9 cellular contexts compared by ENCODE assay signal in the genomic region with DNA sequence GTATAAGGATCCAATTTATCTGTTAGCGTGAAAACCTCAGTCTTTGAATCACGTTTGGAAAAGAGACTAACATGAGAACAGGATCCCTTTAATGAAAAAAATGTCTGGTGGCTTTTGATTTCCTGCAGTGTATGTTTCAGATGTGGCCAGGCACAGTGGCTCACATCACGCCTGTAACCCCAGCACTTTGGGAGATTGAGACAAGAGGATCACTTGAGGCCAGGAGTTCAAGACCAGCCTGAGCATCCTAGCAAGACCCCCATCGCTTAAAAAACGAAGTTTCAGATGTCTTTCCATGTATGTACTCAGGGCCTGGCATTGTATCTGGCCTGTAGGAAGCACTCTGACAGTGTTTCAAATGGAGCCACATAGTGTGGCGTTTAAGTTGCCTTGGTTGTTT.
DNase-seq lines count a peak whose midpoint lies in the region; ATAC-seq lines count a peak whose summit lies in the region.
"Had no signal": no experiment of that assay in that cellular context is flagged by ENCODE, and none has a peak within 500 bp of the region (broad histone marks: within the 10 kb centered on the region; RNA-seq: fewer than 3 reads in every experiment).

No MANE protein-coding gene starts in this region.

- H3K9me3 Mint-ChIP-seq in stimulated activated memory B cell treated with anti-CD40 and anti-IgM and Interleukin-4, amounts not matched to agents 10 μg/mL and 1 μg/mL and 100 μg/mL, for 72 hours = no peaks in the 10 kb centered on the region

- H3K4me1 Mint-ChIP-seq in stimulated activated memory B cell treated with anti-CD40 and anti-IgM and Interleukin-4, amounts not matched to agents 10 μg/mL and 1 μg/mL and 100 μg/mL, for 72 hours = peaks cover 60% of the 10 kb centered on the region

- H3K27me3 ChIP-seq in duodenal mucosa (ENCODE audit: control insufficient read depth in 1 of 2, insufficient read depth in 2 of 2, low read length in 2 of 2) (no peaks in the 10 kb centered on the region), H7 (ENCODE audit: control insufficient read depth, insufficient read depth, low read length) (no peaks in the 10 kb centered on the region)

- ATAC-seq in GM21360 (IDR thresholded peaks at IDR 0.05; ENCODE audit: unreplicated experiment) (peak; percentile 12), HG03460 (IDR thresholded peaks at IDR 0.05; ENCODE audit: unreplicated experiment) (peak; percentile 9)
- no peak for ATAC-seq in stimulated activated memory B cell treated with anti-CD40 and anti-IgM and Interleukin-4, amounts not matched to agents 10 μg/mL and 1 μg/mL and 100 μg/mL, for 72 hours

- H3K4me3 ChIP-seq in duodenal mucosa (ENCODE audit: low read depth in 1 of 2, low read length in 2 of 2) (no peak overlapping the region), H7 (ENCODE audit: insufficient read depth, low read depth, low read length) (no peak overlapping the region)

- no peaks in the 10 kb centered on the region for H3K27me3 Mint-ChIP-seq in stimulated activated memory B cell treated with anti-CD40 and anti-IgM and Interleukin-4, amounts not matched to agents 10 μg/mL and 1 μg/mL and 100 μg/mL, for 72 hours

- no peak overlapping the region for H3K4me3 Mint-ChIP-seq in stimulated activated memory B cell treated with anti-CD40 and anti-IgM and Interleukin-4, amounts not matched to agents 10 μg/mL and 1 μg/mL and 100 μg/mL, for 72 hours

- peaks cover 41% of the 10 kb centered on the region for H3K36me3 Mint-ChIP-seq in stimulated activated memory B cell treated with anti-CD40 and anti-IgM and Interleukin-4, amounts not matched to agents 10 μg/mL and 1 μg/mL and 100 μg/mL, for 72 hours

- H3K9ac ChIP-seq in duodenal mucosa (ENCODE audit: low read depth in 1 of 2, low read length in 2 of 2) = no peak overlapping the region

- peaks cover 33 to 34% of the 10 kb centered on the region in 2 donors for H3K4me1 ChIP-seq in duodenal mucosa (ENCODE audit: control insufficient read depth in 1 of 2, insufficient read depth in 2 of 2, low read length in 2 of 2)

- peak overlapping the region; percentile 47 for H3K27ac ChIP-seq in duodenal mucosa (ENCODE audit: low read depth, low read length)

- H3K36me3 ChIP-seq in duodenal mucosa (ENCODE audit: control insufficient read depth in 1 of 2, insufficient read depth in 2 of 2, low read length in 2 of 2) (peaks cover 0 to 20% of the 10 kb centered on the region in 2 donors), H7 (replicated peaks; ENCODE audit: control insufficient read depth, insufficient read depth, low read length) (no peaks in the 10 kb centered on the region)

- no peaks in the 10 kb centered on the region for H3K9me3 ChIP-seq in duodenal mucosa (ENCODE audit: control insufficient read depth in 1 of 2, low read length in 2 of 2)

- peak overlapping the region; percentile 43 for H3K27ac Mint-ChIP-seq in stimulated activated memory B cell treated with anti-CD40 and anti-IgM and Interleukin-4, amounts not matched to agents 10 μg/mL and 1 μg/mL and 100 μg/mL, for 72 hours

- DNase-seq in H7 = no peak
- no peak for DNase-seq in NCI-H524 (lab: John Stamatoyannopoulos, UW)
- DNase-seq in NCI-H187 treated with DMSO at 0.1 percent for 48 hours (lab: John Stamatoyannopoulos, UW) = no peak
- DNase-seq: activated CD8-positive, alpha-beta memory T cell treated with anti-CD3 and anti-CD28 coated beads, Interleukin-2, amount 50 U/mL, for 48 hours; posterior cingulate gyrus had no signal
